In the genomic region with DNA sequence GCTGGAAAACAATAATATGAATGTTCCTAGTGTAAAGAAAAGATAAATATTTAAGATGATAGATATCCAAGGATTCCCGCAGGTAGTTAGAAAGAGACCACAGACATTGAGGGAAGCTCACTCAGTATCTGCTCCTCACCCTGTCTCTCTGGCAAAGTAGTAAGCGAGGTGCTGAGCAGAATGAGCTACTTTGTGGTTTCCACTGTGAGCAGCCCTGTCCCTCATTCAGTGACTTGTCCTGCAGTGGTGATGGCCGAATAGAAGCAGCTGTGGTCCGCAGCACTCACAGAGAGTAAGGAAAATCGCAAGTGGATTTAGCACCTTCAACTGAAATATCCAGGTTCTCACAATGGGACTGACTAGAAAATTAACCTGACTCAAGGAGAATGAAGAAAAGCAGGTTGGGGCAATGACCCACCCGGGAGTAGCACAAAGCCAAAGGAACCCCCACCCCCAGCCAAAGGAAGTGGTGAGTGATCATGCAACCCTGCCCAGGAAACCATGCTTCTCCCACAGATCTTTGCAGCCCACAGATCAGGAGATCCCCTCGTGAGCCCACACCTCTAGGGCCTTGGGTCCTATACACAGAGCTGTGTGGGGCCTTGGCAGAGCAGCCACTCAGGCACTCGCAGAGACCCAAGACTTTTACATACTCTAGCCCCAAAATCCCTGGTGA, we compare ENCODE assay signal across 10 cellular contexts. TPM values are rescaled to one million over a fixed set of nuclear protein-coding genes. Genes with fewer than 3 reads are reported as not detected.
A peak's percentile ranks its signal among the peaks of the same experiment; 100 is the strongest.
DNase-seq lines count a peak whose midpoint lies in the region; ATAC-seq and TF ChIP-seq lines count a peak whose summit lies in the region.
"Had no signal": no experiment of that assay in that cellular context is flagged by ENCODE, and none has a peak within 500 bp of the region (broad histone marks: within the 10 kb centered on the region; RNA-seq: fewer than 3 reads in every experiment).

No MANE protein-coding gene starts in this region.

- no peaks in the 10 kb centered on the region for H4K20me1 ChIP-seq in BLaER1

- peaks cover 24% of the 10 kb centered on the region for H3K9me3 Mint-ChIP-seq in T-helper 2 cell treated with Interferon-gamma antibody and Interleukin-4, amounts not matched to agents 5 μg/mL and 100 μg/mL, for 36 hours
- no peaks in the 10 kb centered on the region for H3K9me3 Mint-ChIP-seq in central memory CD8-positive, alpha-beta T cell
- H3K9me3 Mint-ChIP-seq in chondrocyte (ENCODE audit: low read depth): peaks cover 9% of the 10 kb centered on the region
- H3K9me3 Mint-ChIP-seq: neural crest cell had no signal

- peaks cover 7% of the 10 kb centered on the region for H3K27me3 Mint-ChIP-seq in T-helper 2 cell treated with Interferon-gamma antibody and Interleukin-4, amounts not matched to agents 5 μg/mL and 100 μg/mL, for 36 hours (ENCODE audit: low read depth)
- no peaks in the 10 kb centered on the region for H3K27me3 Mint-ChIP-seq in central memory CD8-positive, alpha-beta T cell
- H3K27me3 Mint-ChIP-seq in chondrocyte (ENCODE audit: low read depth): peaks cover 17% of the 10 kb centered on the region

- TF ChIP-seq CTCF in chondrocyte (IDR thresholded peaks at IDR 0.05): no peak

- ATAC-seq in GM19467 (IDR thresholded peaks at IDR 0.05; ENCODE audit: unreplicated experiment) (peak; percentile 71), GM21737 (IDR thresholded peaks at IDR 0.05; ENCODE audit: unreplicated experiment) (no peak)
- peak; percentile 87 for ATAC-seq in central memory CD8-positive, alpha-beta T cell (replicated peaks; ENCODE audit: extremely low read depth, poor library complexity, severe bottlenecking)

- peak overlapping the region; percentile 76 for H3K4me3 Mint-ChIP-seq in T-helper 2 cell treated with Interferon-gamma antibody and Interleukin-4, amounts not matched to agents 5 μg/mL and 100 μg/mL, for 36 hours
- H3K4me3 Mint-ChIP-seq in central memory CD8-positive, alpha-beta T cell: peak overlapping the region; percentile 2
- H3K4me3 Mint-ChIP-seq in chondrocyte (ENCODE audit: unreplicated experiment): no peak overlapping the region
- H3K4me3 Mint-ChIP-seq: neural crest cell had no signal

- H3K4me1 Mint-ChIP-seq in T-helper 2 cell treated with Interferon-gamma antibody and Interleukin-4, amounts not matched to agents 5 μg/mL and 100 μg/mL, for 36 hours (ENCODE audit: low read depth): peaks cover 68% of the 10 kb centered on the region
- H3K4me1 Mint-ChIP-seq in central memory CD8-positive, alpha-beta T cell: peaks cover 40% of the 10 kb centered on the region
- no peaks in the 10 kb centered on the region for H3K4me1 Mint-ChIP-seq in chondrocyte (ENCODE audit: low read depth)
- H3K4me1 Mint-ChIP-seq: neural crest cell had no signal

- peak overlapping the region; percentile 92 for H3K27ac Mint-ChIP-seq in T-helper 2 cell treated with Interferon-gamma antibody and Interleukin-4, amounts not matched to agents 5 μg/mL and 100 μg/mL, for 36 hours
- peak overlapping the region; percentile 25 for H3K27ac Mint-ChIP-seq in central memory CD8-positive, alpha-beta T cell (ENCODE audit: low read depth)
- H3K27ac Mint-ChIP-seq in chondrocyte (ENCODE audit: unreplicated experiment): no peak overlapping the region

- no peaks in the 10 kb centered on the region for H3K9me3 ChIP-seq in BLaER1

- H3K27me3 ChIP-seq in BLaER1: no peaks in the 10 kb centered on the region

- no peak overlapping the region for H3K27ac ChIP-seq in BLaER1

- no peaks in the 10 kb centered on the region for H3K36me3 ChIP-seq in BLaER1

- peaks cover 41% of the 10 kb centered on the region for H3K36me3 Mint-ChIP-seq in T-helper 2 cell treated with Interferon-gamma antibody and Interleukin-4, amounts not matched to agents 5 μg/mL and 100 μg/mL, for 36 hours (ENCODE audit: low read depth)
- no peaks in the 10 kb centered on the region for H3K36me3 Mint-ChIP-seq in central memory CD8-positive, alpha-beta T cell (ENCODE audit: insufficient read depth)
- H3K36me3 Mint-ChIP-seq in chondrocyte (ENCODE audit: low read depth): no peaks in the 10 kb centered on the region
- H3K36me3 Mint-ChIP-seq: CD14-positive monocyte had no signal

- H3K4me3 ChIP-seq in BLaER1: no peak overlapping the region

- peak overlapping the region; percentile 67 for H3K4me2 ChIP-seq in BLaER1

- H3K4me1 ChIP-seq in BLaER1: peaks cover 16% of the 10 kb centered on the region

- peak; percentile 84 for DNase-seq in T-helper 2 cell treated with Interferon-gamma antibody and Interleukin-4, amounts not matched to agents 5 μg/mL and 100 μg/mL, for 36 hours (ENCODE audit: low spot score)
- DNase-seq in central memory CD8-positive, alpha-beta T cell (ENCODE audit: low spot score in 2 of 2): no peak
- DNase-seq in germinal center (ENCODE audit: low spot score) (no peak), chondrocyte (ENCODE audit: low spot score) (no peak), DMS 273 (lab: John Stamatoyannopoulos, UW; ENCODE audit: unreplicated experiment) (no peak)

- no peak overlapping the region for H3K9ac ChIP-seq in BLaER1

RNA-seq across cellular contexts. Expression of a gene that starts 21.8 kb away (rescaled TPM):
- total RNA-seq in chondrocyte: 26.3 to 29.5 TPM (median 26.5 TPM) in 3 replicates

RNA-seq across cellular contexts. Expression of a gene that starts 31.9 kb away (rescaled TPM):
- not detected in 3 replicates for total RNA-seq in chondrocyte
- total RNA-seq: neural crest cell had no signal

RNA-seq across cellular contexts. Expression of a gene that starts 45.1 kb away (rescaled TPM):
- total RNA-seq in chondrocyte: 714 to 870 TPM (median 723 TPM) in 3 replicates
